In genomic region chr7:5610500-5611186, GRCh38 we compare ENCODE assay signal across 1 cellular context.
A peak's percentile ranks its signal among the peaks of the same experiment; 100 is the strongest.
TF ChIP-seq lines count a peak whose summit lies in the region.

No MANE protein-coding gene starts in this region.

TF ChIP-seq in neural cell, 6 proteins besides CTCF, POLR2A, EP300 and RAD21 (continued from another document):
- TF ChIP-seq REST (IDR thresholded peaks at IDR 0.05; ENCODE audit: borderline replicate concordance) = no peak
- no peak for TF ChIP-seq SMC3 (conservative IDR thresholded peaks at IDR 0.05; ENCODE audit: poor library complexity)
- TF ChIP-seq POLR2AphosphoS5 (IDR thresholded peaks at IDR 0.05) = peak; percentile 23
- TF ChIP-seq EZH2 (IDR thresholded peaks at IDR 0.05; ENCODE audit: borderline replicate concordance, insufficient read depth, low read length, poor library complexity, severe bottlenecking) = no peak
